In genomic region chr11:121829159-121829643, GRCh38 we compare ENCODE assay signal across 12 cellular contexts.
DNase-seq lines count a peak whose midpoint lies in the region; ATAC-seq and TF ChIP-seq lines count a peak whose summit lies in the region.
"Had no signal": no experiment of that assay in that cellular context is flagged by ENCODE, and none has a peak within 500 bp of the region (broad histone marks: within the 10 kb centered on the region; RNA-seq: fewer than 3 reads in every experiment).

No MANE protein-coding gene starts in this region.

- DNase-seq in activated naive CD4-positive, alpha-beta T cell treated with anti-CD3 and anti-CD28 coated beads for 36 hours, result peak; percentile 12
- DNase-seq in activated naive CD4-positive, alpha-beta T cell treated with anti-CD3 and anti-CD28 coated beads, Interleukin-2, amount 10 ng/mL, durations not matched to agents 7 days and 5 days, result no peak
- DNase-seq in astrocyte of the hippocampus (ENCODE audit: low read depth, low spot score) (peak; percentile 85), iris pigment epithelial cell (ENCODE audit: low read depth) (peak; percentile 99), upper lobe of left lung (no peak), UCSD-AML1 (lab: John Stamatoyannopoulos, UW; ENCODE audit: unreplicated experiment) (no peak)
- DNase-seq: CD4-positive, alpha-beta memory T cell; stimulated activated naive B cell treated with anti-CD40 and anti-IgM and Interleukin-4, amounts not matched to agents 10 μg/mL and 1 μg/mL and 100 μg/mL, for 72 hours; T-helper 2 cell had no signal

- no peak for TF ChIP-seq CTCF in upper lobe of left lung (IDR thresholded peaks at IDR 0.05)

- no peak overlapping the region for H3K4me3 ChIP-seq in upper lobe of left lung

- intact Hi-C loops in activated naive CD4-positive, alpha-beta T cell treated with anti-CD3 and anti-CD28 coated beads for 36 hours (cut with micrococcal nuclease), result no loop called here

- no peaks in the 10 kb centered on the region for H3K27me3 ChIP-seq in upper lobe of left lung

- no peak overlapping the region for H3K27ac Mint-ChIP-seq in activated naive CD4-positive, alpha-beta T cell treated with anti-CD3 and anti-CD28 coated beads for 36 hours
- no peak overlapping the region for H3K27ac Mint-ChIP-seq in activated naive CD4-positive, alpha-beta T cell treated with anti-CD3 and anti-CD28 coated beads, Interleukin-2, amount 10 ng/mL, durations not matched to agents 7 days and 5 days
- H3K27ac Mint-ChIP-seq: CD4-positive, alpha-beta memory T cell; stimulated activated naive B cell treated with anti-CD40 and anti-IgM and Interleukin-4, amounts not matched to agents 10 μg/mL and 1 μg/mL and 100 μg/mL, for 72 hours had no signal

- no peaks in the 10 kb centered on the region for H3K4me1 ChIP-seq in upper lobe of left lung

- no peak for TF ChIP-seq EP300 in upper lobe of left lung (IDR thresholded peaks at IDR 0.05)

- H3K4me1 Mint-ChIP-seq in activated naive CD4-positive, alpha-beta T cell treated with anti-CD3 and anti-CD28 coated beads for 36 hours (ENCODE audit: low read depth), result peaks cover 3% of the 10 kb centered on the region
- no peaks in the 10 kb centered on the region for H3K4me1 Mint-ChIP-seq in activated naive CD4-positive, alpha-beta T cell treated with anti-CD3 and anti-CD28 coated beads, Interleukin-2, amount 10 ng/mL, durations not matched to agents 7 days and 5 days
- H3K4me1 Mint-ChIP-seq: CD4-positive, alpha-beta memory T cell; central memory CD8-positive, alpha-beta T cell; stimulated activated naive B cell treated with anti-CD40 and anti-IgM and Interleukin-4, amounts not matched to agents 10 μg/mL and 1 μg/mL and 100 μg/mL, for 72 hours had no signal

- H3K27ac ChIP-seq in upper lobe of left lung, result no peak overlapping the region

- ATAC-seq in upper lobe of left lung (ENCODE audit: low FRiP score in 2 of 2) (peak; percentile 78 to 96), HG03457 (IDR thresholded peaks at IDR 0.05; ENCODE audit: unreplicated experiment) (no peak), HG02885 (IDR thresholded peaks at IDR 0.05; ENCODE audit: poor library complexity, unreplicated experiment) (no peak)

- WGBS in upper lobe of left lung, 2 donors, result 30 to 39% methylated on average over 2 of the region's 2 CpGs

- no peaks in the 10 kb centered on the region for H3K27me3 Mint-ChIP-seq in activated naive CD4-positive, alpha-beta T cell treated with anti-CD3 and anti-CD28 coated beads for 36 hours (ENCODE audit: low read depth)
- no peaks in the 10 kb centered on the region for H3K27me3 Mint-ChIP-seq in activated naive CD4-positive, alpha-beta T cell treated with anti-CD3 and anti-CD28 coated beads, Interleukin-2, amount 10 ng/mL, durations not matched to agents 7 days and 5 days
- H3K27me3 Mint-ChIP-seq: CD4-positive, alpha-beta memory T cell; central memory CD8-positive, alpha-beta T cell; stimulated activated naive B cell treated with anti-CD40 and anti-IgM and Interleukin-4, amounts not matched to agents 10 μg/mL and 1 μg/mL and 100 μg/mL, for 72 hours had no signal

- CTCF ChIA-PET in activated naive CD4-positive, alpha-beta T cell treated with anti-CD3 and anti-CD28 coated beads for 36 hours (lab: Charles Lee), result interaction anchor here (0.8 kb wide), 1 partner anchor 262 kb away, joined by 3 read pairs; no protein-coding TSS in a partner anchor
- CTCF ChIA-PET in activated naive CD4-positive, alpha-beta T cell treated with anti-CD3 and anti-CD28 coated beads, Interleukin-2, amount 10 ng/mL, durations not matched to agents 7 days and 5 days (lab: Charles Lee), result no interaction called here

- H3K36me3 Mint-ChIP-seq in activated naive CD4-positive, alpha-beta T cell treated with anti-CD3 and anti-CD28 coated beads for 36 hours (ENCODE audit: low read depth), result no peaks in the 10 kb centered on the region
- no peaks in the 10 kb centered on the region for H3K36me3 Mint-ChIP-seq in activated naive CD4-positive, alpha-beta T cell treated with anti-CD3 and anti-CD28 coated beads, Interleukin-2, amount 10 ng/mL, durations not matched to agents 7 days and 5 days
- H3K36me3 Mint-ChIP-seq: stimulated activated naive B cell treated with anti-CD40 and anti-IgM and Interleukin-4, amounts not matched to agents 10 μg/mL and 1 μg/mL and 100 μg/mL, for 72 hours had no signal

- H3K4me3 Mint-ChIP-seq in activated naive CD4-positive, alpha-beta T cell treated with anti-CD3 and anti-CD28 coated beads for 36 hours, result no peak overlapping the region
- H3K4me3 Mint-ChIP-seq in activated naive CD4-positive, alpha-beta T cell treated with anti-CD3 and anti-CD28 coated beads, Interleukin-2, amount 10 ng/mL, durations not matched to agents 7 days and 5 days, result no peak overlapping the region
- H3K4me3 Mint-ChIP-seq: CD4-positive, alpha-beta memory T cell; central memory CD8-positive, alpha-beta T cell; stimulated activated naive B cell treated with anti-CD40 and anti-IgM and Interleukin-4, amounts not matched to agents 10 μg/mL and 1 μg/mL and 100 μg/mL, for 72 hours had no signal

- H3K36me3 ChIP-seq in upper lobe of left lung, result no peaks in the 10 kb centered on the region

- no peak for TF ChIP-seq POLR2A in upper lobe of left lung (IDR thresholded peaks at IDR 0.05)

- H3K9me3 Mint-ChIP-seq in activated naive CD4-positive, alpha-beta T cell treated with anti-CD3 and anti-CD28 coated beads for 36 hours, result peaks cover 24% of the 10 kb centered on the region
- peaks cover 17% of the 10 kb centered on the region for H3K9me3 Mint-ChIP-seq in activated naive CD4-positive, alpha-beta T cell treated with anti-CD3 and anti-CD28 coated beads, Interleukin-2, amount 10 ng/mL, durations not matched to agents 7 days and 5 days

- peaks cover 0 to 9% (median 3%) of the 10 kb centered on the region in 4 donors for H3K9me3 ChIP-seq in upper lobe of left lung

Comparison
In these comparisons a context has a peak if more than half of its experiments do, and no peak if none do; other contexts are left out.
1. DNase-seq: peak in activated naive CD4-positive, alpha-beta T cell treated with anti-CD3 and anti-CD28 coated beads for 36 hours (single experiment), astrocyte of the hippocampus (single experiment) and iris pigment epithelial cell (single experiment); none in activated naive CD4-positive, alpha-beta T cell treated with anti-CD3 and anti-CD28 coated beads, Interleukin-2, amount 10 ng/mL, durations not matched to agents 7 days and 5 days (single experiment), upper lobe of left lung (0 of 2) and UCSD-AML1 (single experiment).
2. ATAC-seq: peak in upper lobe of left lung (2 of 2); none in HG03457 (single experiment) and HG02885 (single experiment).